16 cellular contexts compared by ENCODE assay signal in genomic region chr21:35511298-35512162, GRCh38.
DNase-seq lines count a peak whose midpoint lies in the region; ATAC-seq and TF ChIP-seq lines count a peak whose summit lies in the region.
"Had no signal": no experiment of that assay in that cellular context is flagged by ENCODE, and none has a peak within 500 bp of the region (broad histone marks: within the 10 kb centered on the region; RNA-seq: fewer than 3 reads in every experiment).

No MANE protein-coding gene starts in this region.

- ATAC-seq in foreskin keratinocyte (peak; percentile 78), sciatic nerve (no peak), HG03439 (IDR thresholded peaks at IDR 0.05; ENCODE audit: unreplicated experiment) (no peak)
- ATAC-seq: HCT116, psoas muscle had no signal

- H3K4me3 Mint-ChIP-seq in T-helper 1 cell treated with Interleukin-12 subunit alpha and Interleukin-12 subunit beta and Interleukin-4 antibody, amounts not matched to agents 30 μg/mL and 1 μg/mL, for 36 hours, result peak overlapping the region; percentile 3
- peak overlapping the region; percentile 20 for H3K4me3 Mint-ChIP-seq in HFFc6
- H3K4me3 Mint-ChIP-seq in activated naive CD4-positive, alpha-beta T cell treated with anti-CD3 and anti-CD28 coated beads for 36 hours, result no peak overlapping the region
- H3K4me3 Mint-ChIP-seq: brain, IgD-negative memory B cell had no signal

- intact Hi-C loops in activated naive CD4-positive, alpha-beta T cell treated with anti-CD3 and anti-CD28 coated beads for 36 hours (cut with micrococcal nuclease), result loop anchor here (1.0 to 5.0 kb wide), 2 partner anchors 14 to 84 kb away; no protein-coding TSS in a partner anchor
- intact Hi-C loops in sciatic nerve (cut with DNase I), result no loop called here

- H3K36me3 Mint-ChIP-seq in T-helper 1 cell treated with Interleukin-12 subunit alpha and Interleukin-12 subunit beta and Interleukin-4 antibody, amounts not matched to agents 30 μg/mL and 1 μg/mL, for 36 hours (ENCODE audit: low read depth), result peaks cover 2% of the 10 kb centered on the region
- H3K36me3 Mint-ChIP-seq in HFFc6 (ENCODE audit: low read depth), result no peaks in the 10 kb centered on the region
- H3K36me3 Mint-ChIP-seq in activated naive CD4-positive, alpha-beta T cell treated with anti-CD3 and anti-CD28 coated beads for 36 hours (ENCODE audit: low read depth), result no peaks in the 10 kb centered on the region
- H3K36me3 Mint-ChIP-seq: brain had no signal

- H3K27me3 Mint-ChIP-seq in T-helper 1 cell treated with Interleukin-12 subunit alpha and Interleukin-12 subunit beta and Interleukin-4 antibody, amounts not matched to agents 30 μg/mL and 1 μg/mL, for 36 hours (ENCODE audit: low read depth), result no peaks in the 10 kb centered on the region
- H3K27me3 Mint-ChIP-seq in HFFc6 (ENCODE audit: insufficient read depth), result no peaks in the 10 kb centered on the region; the same call in 1 of the 2 replicates
- H3K27me3 Mint-ChIP-seq in activated naive CD4-positive, alpha-beta T cell treated with anti-CD3 and anti-CD28 coated beads for 36 hours (ENCODE audit: low read depth), result no peaks in the 10 kb centered on the region

- H3K4me1 Mint-ChIP-seq in T-helper 1 cell treated with Interleukin-12 subunit alpha and Interleukin-12 subunit beta and Interleukin-4 antibody, amounts not matched to agents 30 μg/mL and 1 μg/mL, for 36 hours (ENCODE audit: low read depth), result peaks cover 39% of the 10 kb centered on the region
- H3K4me1 Mint-ChIP-seq in HFFc6 (ENCODE audit: low read depth), result peaks cover 69% of the 10 kb centered on the region
- H3K4me1 Mint-ChIP-seq in activated naive CD4-positive, alpha-beta T cell treated with anti-CD3 and anti-CD28 coated beads for 36 hours (ENCODE audit: low read depth), result peaks cover 36% of the 10 kb centered on the region

- peaks cover 29% of the 10 kb centered on the region for H3K4me1 ChIP-seq in foreskin keratinocyte

- no peak for TF ChIP-seq CTCF in HFFc6 (IDR thresholded peaks at IDR 0.05)
- TF ChIP-seq CTCF in foreskin keratinocyte (conservative IDR thresholded peaks at IDR 0.05), result no peak

- no peaks in the 10 kb centered on the region for H3K9me3 Mint-ChIP-seq in T-helper 1 cell treated with Interleukin-12 subunit alpha and Interleukin-12 subunit beta and Interleukin-4 antibody, amounts not matched to agents 30 μg/mL and 1 μg/mL, for 36 hours
- H3K9me3 Mint-ChIP-seq in HFFc6, result no peaks in the 10 kb centered on the region
- H3K9me3 Mint-ChIP-seq in activated naive CD4-positive, alpha-beta T cell treated with anti-CD3 and anti-CD28 coated beads for 36 hours, result no peaks in the 10 kb centered on the region

- peak overlapping the region; percentile 94 for H3K27ac ChIP-seq in foreskin keratinocyte
- H3K27ac ChIP-seq: 22Rv1, psoas muscle, transverse colon had no signal

- no peaks in the 10 kb centered on the region for H3K27me3 ChIP-seq in foreskin keratinocyte
- H3K27me3 ChIP-seq: transverse colon had no signal

- CTCF ChIA-PET in activated naive CD4-positive, alpha-beta T cell treated with anti-CD3 and anti-CD28 coated beads for 36 hours (lab: Charles Lee), result interaction anchor here (1.2 kb wide), 1 partner anchor 13 kb away, joined by 4 read pairs; no protein-coding TSS in a partner anchor

- DNase-seq in T-helper 1 cell (no peak), HFFc6 (peak; percentile 68), foreskin keratinocyte (peak; percentile 63 to 86), sciatic nerve (ENCODE audit: low spot score) (no peak), activated gamma-delta T cell treated with Interleukin-2 at 50 U/mL for 16 hours (no peak)
- peak; percentile 51 for DNase-seq in activated naive CD4-positive, alpha-beta T cell treated with anti-CD3 and anti-CD28 coated beads for 36 hours
- DNase-seq: NCI-H2081; NK-92 treated with Interleukin-12 subunit alpha and Interleukin-12 subunit beta, amount 100 ng/mL, for 24 hours; psoas muscle; transverse colon had no signal

- peak overlapping the region; percentile 64 for H3K27ac Mint-ChIP-seq in T-helper 1 cell treated with Interleukin-12 subunit alpha and Interleukin-12 subunit beta and Interleukin-4 antibody, amounts not matched to agents 30 μg/mL and 1 μg/mL, for 36 hours
- peak overlapping the region; percentile 75 for H3K27ac Mint-ChIP-seq in HFFc6
- H3K27ac Mint-ChIP-seq in activated naive CD4-positive, alpha-beta T cell treated with anti-CD3 and anti-CD28 coated beads for 36 hours, result peak overlapping the region; percentile 1
- H3K27ac Mint-ChIP-seq: brain, IgD-negative memory B cell had no signal

Comparison
In these comparisons a context has a peak if more than half of its experiments do, and no peak if none do; other contexts are left out.
1. H3K27ac Mint-ChIP-seq: peak in every context shown above with its lines; median percentile 75 in HFFc6; 64 in T-helper 1 cell treated with Interleukin-12 subunit alpha and Interleukin-12 subunit beta and Interleukin-4 antibody, amounts not matched to agents 30 μg/mL and 1 μg/mL, for 36 hours; 1 in activated naive CD4-positive, alpha-beta T cell treated with anti-CD3 and anti-CD28 coated beads for 36 hours.
2. DNase-seq: peak in HFFc6 (single experiment), activated naive CD4-positive, alpha-beta T cell treated with anti-CD3 and anti-CD28 coated beads for 36 hours (single experiment) and foreskin keratinocyte (2 of 2); none in T-helper 1 cell (0 of 5), sciatic nerve (single experiment) and activated gamma-delta T cell treated with Interleukin-2 at 50 U/mL for 16 hours (single experiment).